1 cellular context compared by ENCODE assay signal in genomic region chr16:88437367-88437964, GRCh38.
A peak's percentile ranks its signal among the peaks of the same experiment; 100 is the strongest.
TF ChIP-seq lines count a peak whose summit lies in the region.

No MANE protein-coding gene starts in this region.

TF ChIP-seq in H1, 55 proteins besides CTCF, POLR2A, EP300 and RAD21:
- TF ChIP-seq CTBP2 (IDR thresholded peaks at IDR 0.05; ENCODE audit: borderline replicate concordance, insufficient read depth, insufficient read length, low read length) = peak; percentile 57
- TF ChIP-seq ZNF274 (IDR thresholded peaks at IDR 0.05; ENCODE audit: borderline replicate concordance, extremely low read depth, low read length) = no peak
- TF ChIP-seq EZH2 (IDR thresholded peaks at IDR 0.05; ENCODE audit: low read depth, low read length, severe bottlenecking) = no peak
- peak; percentile 27; the same call in 1 of the 2 replicates for TF ChIP-seq MAX (IDR thresholded peaks at IDR 0.05)
- peak; percentile 58; the same call in 1 of the 2 replicates for TF ChIP-seq CREB1 (IDR thresholded peaks at IDR 0.05)
- TF ChIP-seq MAFK (IDR thresholded peaks at IDR 0.05; ENCODE audit: low read depth, low read length) = no peak
- TF ChIP-seq BCL11A (IDR thresholded peaks at IDR 0.05; ENCODE audit: low read depth in 2 of 2, low read length in 2 of 2) = no peak
- no peak for TF ChIP-seq TEAD4 (IDR thresholded peaks at IDR 0.05; ENCODE audit: low read depth, low read length)
- TF ChIP-seq GTF2F1 (IDR thresholded peaks at IDR 0.05; ENCODE audit: borderline replicate concordance, low read depth, low read length) = no peak
- TF ChIP-seq NRF1 (IDR thresholded peaks at IDR 0.05; ENCODE audit: low read depth, low read length) = no peak
- TF ChIP-seq KDM5A (IDR thresholded peaks at IDR 0.05; ENCODE audit: low read length) = no peak
- no peak for TF ChIP-seq NANOG (IDR thresholded peaks at IDR 0.05; ENCODE audit: insufficient read depth, low read depth, low read length, poor library complexity, severe bottlenecking)
- no peak for TF ChIP-seq ASH2L (IDR thresholded peaks at IDR 0.05; ENCODE audit: low read length)
- no peak for TF ChIP-seq TBP (IDR thresholded peaks at IDR 0.05; ENCODE audit: low read depth, low read length)
- no peak for TF ChIP-seq RNF2 (IDR thresholded peaks at IDR 0.05; ENCODE audit: borderline replicate concordance, low read depth, low read length, missing control alignments, poor library complexity, severe bottlenecking)
- TF ChIP-seq BACH1 (IDR thresholded peaks at IDR 0.05; ENCODE audit: low read length) = no peak
- no peak for TF ChIP-seq CHD2 (IDR thresholded peaks at IDR 0.05; ENCODE audit: low read length)
- TF ChIP-seq JUN (IDR thresholded peaks at IDR 0.05; ENCODE audit: low read depth, low read length) = no peak
- peak; percentile 85 for TF ChIP-seq GABPA (IDR thresholded peaks at IDR 0.05; ENCODE audit: borderline replicate concordance, insufficient read depth, low read length)
- TF ChIP-seq E2F6 (IDR thresholded peaks at IDR 0.05) = no peak; the same call in 1 of the 2 replicates
- TF ChIP-seq RXRA (IDR thresholded peaks at IDR 0.05; ENCODE audit: insufficient read depth, low read depth, low read length) = no peak
- no peak for TF ChIP-seq POU5F1 (IDR thresholded peaks at IDR 0.05; ENCODE audit: low read depth, low read length)
- TF ChIP-seq SAP30 (IDR thresholded peaks at IDR 0.05; ENCODE audit: insufficient read depth, insufficient replicate concordance, low read length) = no peak
- TF ChIP-seq EGR1 (IDR thresholded peaks at IDR 0.05; ENCODE audit: borderline replicate concordance, low read depth, low read length) = no peak
- TF ChIP-seq CHD7 (IDR thresholded peaks at IDR 0.05; ENCODE audit: insufficient replicate concordance, low read length) = no peak
- TF ChIP-seq BRCA1 (IDR thresholded peaks at IDR 0.05; ENCODE audit: low read depth, low read length) = no peak
- TF ChIP-seq SP1 (IDR thresholded peaks at IDR 0.05; ENCODE audit: low read depth, low read length) = no peak
- no peak for TF ChIP-seq CBX5 (IDR thresholded peaks at IDR 0.05; ENCODE audit: low read depth, low read length)
- no peak for TF ChIP-seq SRF (IDR thresholded peaks at IDR 0.05; ENCODE audit: low read depth, low read length)
- no peak for TF ChIP-seq RBBP5 (IDR thresholded peaks at IDR 0.05; ENCODE audit: borderline replicate concordance, low read depth, low read length)
- peak; percentile 77 for TF ChIP-seq YY1 (IDR thresholded peaks at IDR 0.05; ENCODE audit: low read depth, low read length)
